7 cellular contexts compared by ENCODE assay signal in genomic region chr5:173328896-173329369, GRCh38.
DNase-seq lines count a peak whose midpoint lies in the region; ATAC-seq and TF ChIP-seq lines count a peak whose summit lies in the region.

No MANE protein-coding gene starts in this region.

- in situ Hi-C loops in GM13976 (cut with MboI; ENCODE audit: low sequenced_read_pairs, unreplicated experiment): no loop called here
- in situ Hi-C loops in astrocyte of the cerebellum (cut with HindIII; ENCODE audit: low sequenced_read_pairs): no loop called here

- H3K4me3 ChIP-seq in astrocyte of the cerebellum (ENCODE audit: low read depth, low read length): peak overlapping the region; percentile 63

- TF ChIP-seq CTCF in GM13976 (IDR thresholded peaks at IDR 0.05; ENCODE audit: borderline replicate concordance, control extremely low read depth, extremely low read depth, insufficient read depth, missing control alignments): no peak
- no peak for TF ChIP-seq CTCF in astrocyte of the cerebellum (IDR thresholded peaks at IDR 0.05; ENCODE audit: low read depth, low read length, missing control alignments)

- DNase-seq in GM13976 (ENCODE audit: low spot score) (peak; percentile 52), NCI-H1930 (lab: John Stamatoyannopoulos, UW) (peak; percentile 7 to 11), astrocyte of the cerebellum (ENCODE audit: low read depth) (no peak), kidney glomerular epithelial cell (lab: John Stamatoyannopoulos, UW) (peak; percentile 57), NCI-H1694 (lab: John Stamatoyannopoulos, UW) (no peak)

- no peak for ATAC-seq in HG02840 (IDR thresholded peaks at IDR 0.05; ENCODE audit: low FRiP score, unreplicated experiment)
- no peak for ATAC-seq in HG03521 (IDR thresholded peaks at IDR 0.05; ENCODE audit: unreplicated experiment)

Comparison
In these comparisons a context has a peak if more than half of its experiments do, and no peak if none do; other contexts are left out.
1. DNase-seq: peak in GM13976 (single experiment), NCI-H1930 (2 of 2) and kidney glomerular epithelial cell (single experiment); none in astrocyte of the cerebellum (single experiment) and NCI-H1694 (single experiment).